Comparison of ENCODE assay signal across 22 cellular contexts in the genomic region with DNA sequence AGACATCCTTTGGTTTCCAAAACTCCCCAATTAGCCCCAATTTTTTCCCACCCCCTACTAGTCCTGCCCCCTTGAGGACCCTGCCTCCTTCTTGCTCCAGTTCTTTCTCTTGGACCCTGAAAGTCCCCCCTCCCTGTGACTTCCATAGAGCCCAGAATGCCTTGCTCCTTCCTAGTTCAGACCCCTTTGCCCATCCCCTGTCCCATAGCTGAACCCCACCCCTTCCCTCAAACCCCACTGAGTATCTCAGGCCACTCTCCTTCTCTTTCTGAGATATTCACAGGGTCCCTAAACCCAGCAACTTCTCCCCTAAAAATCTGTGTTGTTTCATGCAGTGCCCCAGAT. TPM values are rescaled to one million over a fixed set of nuclear protein-coding genes. Genes with fewer than 3 reads are reported as not detected.
A peak's percentile ranks its signal among the peaks of the same experiment; 100 is the strongest.
DNase-seq lines count a peak whose midpoint lies in the region; ATAC-seq and TF ChIP-seq lines count a peak whose summit lies in the region.
"Had no signal": no experiment of that assay in that cellular context is flagged by ENCODE, and none has a peak within 500 bp of the region (broad histone marks: within the 10 kb centered on the region; RNA-seq: fewer than 3 reads in every experiment).

No MANE protein-coding gene starts in this region.

- POLR2A ChIA-PET in activated B cell treated with CpG ODN at 0.5 μM for 24 hours (lab: Charles Lee): no interaction called here

- peak overlapping the region; percentile 72 for H3K4me3 Mint-ChIP-seq in activated T-cell treated with anti-CD3 and anti-CD28 coated beads, Interleukin-2, amount 50 U/mL, for 24 hours
- H3K4me3 Mint-ChIP-seq in activated B cell treated with CpG ODN at 0.5 μM for 24 hours: peak overlapping the region; percentile 83
- H3K4me3 Mint-ChIP-seq in endodermal cell: peak overlapping the region; percentile 66
- H3K4me3 Mint-ChIP-seq in stimulated activated effector memory CD8-positive, alpha-beta T cell treated with anti-CD3 and anti-CD28 coated beads, Interleukin-12 subunit alpha, Interleukin-12 subunit beta, amount 100 ng/mL, for 72 hours: peak overlapping the region; percentile 72

- H3K27ac ChIP-seq in endodermal cell (ENCODE audit: low read depth, low read length): no peak overlapping the region
- H3K27ac ChIP-seq: adrenal gland, prostate gland, upper lobe of right lung had no signal

- TF ChIP-seq CTCF in activated B cell treated with CpG ODN at 0.5 μM for 24 hours (IDR thresholded peaks at IDR 0.05) (no peak), endodermal cell (conservative IDR thresholded peaks at IDR 0.05) (no peak)

- H3K4me1 ChIP-seq in endodermal cell (ENCODE audit: control insufficient read depth, insufficient read depth, low read length): no peaks in the 10 kb centered on the region
- H3K4me1 ChIP-seq: adrenal gland, prostate gland, upper lobe of right lung had no signal

- H3K36me3 Mint-ChIP-seq in activated T-cell treated with anti-CD3 and anti-CD28 coated beads, Interleukin-2, amount 50 U/mL, for 24 hours (ENCODE audit: low read depth): peaks cover 5% of the 10 kb centered on the region
- peaks cover 4% of the 10 kb centered on the region for H3K36me3 Mint-ChIP-seq in activated B cell treated with CpG ODN at 0.5 μM for 24 hours (ENCODE audit: low read depth)
- H3K36me3 Mint-ChIP-seq in endodermal cell (ENCODE audit: low read depth): no peaks in the 10 kb centered on the region
- H3K36me3 Mint-ChIP-seq in stimulated activated effector memory CD8-positive, alpha-beta T cell treated with anti-CD3 and anti-CD28 coated beads, Interleukin-12 subunit alpha, Interleukin-12 subunit beta, amount 100 ng/mL, for 72 hours: peaks cover 18% of the 10 kb centered on the region

- H3K27me3 ChIP-seq in endodermal cell (ENCODE audit: control insufficient read depth, insufficient read depth, low read length, poor library complexity, severe bottlenecking): peaks cover 39% of the 10 kb centered on the region
- H3K27me3 ChIP-seq: adrenal gland, upper lobe of right lung had no signal

- H3K4me1 Mint-ChIP-seq in activated T-cell treated with anti-CD3 and anti-CD28 coated beads, Interleukin-2, amount 50 U/mL, for 24 hours (ENCODE audit: low read depth): peaks cover 25% of the 10 kb centered on the region
- H3K4me1 Mint-ChIP-seq in activated B cell treated with CpG ODN at 0.5 μM for 24 hours (peaks cover 13% of the 10 kb centered on the region), endodermal cell (no peaks in the 10 kb centered on the region)
- peaks cover 45% of the 10 kb centered on the region for H3K4me1 Mint-ChIP-seq in stimulated activated effector memory CD8-positive, alpha-beta T cell treated with anti-CD3 and anti-CD28 coated beads, Interleukin-12 subunit alpha, Interleukin-12 subunit beta, amount 100 ng/mL, for 72 hours

- no peaks in the 10 kb centered on the region for H3K36me3 ChIP-seq in endodermal cell (ENCODE audit: control insufficient read depth, insufficient read depth, low read length)
- H3K36me3 ChIP-seq: adrenal gland, prostate gland, upper lobe of right lung had no signal

- H3K27ac Mint-ChIP-seq in activated T-cell treated with anti-CD3 and anti-CD28 coated beads, Interleukin-2, amount 50 U/mL, for 24 hours: peak overlapping the region; percentile 80
- H3K27ac Mint-ChIP-seq in activated B cell treated with CpG ODN at 0.5 μM for 24 hours (no peak overlapping the region), endodermal cell (no peak overlapping the region)
- H3K27ac Mint-ChIP-seq in stimulated activated effector memory CD8-positive, alpha-beta T cell treated with anti-CD3 and anti-CD28 coated beads, Interleukin-12 subunit alpha, Interleukin-12 subunit beta, amount 100 ng/mL, for 72 hours: peak overlapping the region; percentile 67

- CTCF ChIA-PET in activated B cell treated with CpG ODN at 0.5 μM for 24 hours (lab: Charles Lee): no interaction called here

- H3K27me3 Mint-ChIP-seq in activated T-cell treated with anti-CD3 and anti-CD28 coated beads, Interleukin-2, amount 50 U/mL, for 24 hours: no peaks in the 10 kb centered on the region
- H3K27me3 Mint-ChIP-seq in activated B cell treated with CpG ODN at 0.5 μM for 24 hours (peaks cover 2% of the 10 kb centered on the region), endodermal cell (ENCODE audit: insufficient read depth) (peaks cover 65% of the 10 kb centered on the region)

- no peaks in the 10 kb centered on the region for H3K9me3 Mint-ChIP-seq in activated T-cell treated with anti-CD3 and anti-CD28 coated beads, Interleukin-2, amount 50 U/mL, for 24 hours
- H3K9me3 Mint-ChIP-seq in activated B cell treated with CpG ODN at 0.5 μM for 24 hours: no peaks in the 10 kb centered on the region
- H3K9me3 Mint-ChIP-seq in endodermal cell: no peaks in the 10 kb centered on the region
- H3K9me3 Mint-ChIP-seq in stimulated activated effector memory CD8-positive, alpha-beta T cell treated with anti-CD3 and anti-CD28 coated beads, Interleukin-12 subunit alpha, Interleukin-12 subunit beta, amount 100 ng/mL, for 72 hours: no peaks in the 10 kb centered on the region

- no peaks in the 10 kb centered on the region for H3K9me3 ChIP-seq in endodermal cell (ENCODE audit: control insufficient read depth, low read length)
- H3K9me3 ChIP-seq: adrenal gland, prostate gland, upper lobe of right lung had no signal

- DNase-seq in activated T-cell treated with anti-CD3 and anti-CD28 coated beads, Interleukin-2, amount 50 U/mL, for 24 hours: no peak
- DNase-seq in activated T-cell treated with anti-CD3 and anti-CD28 coated beads, Interleukin-2, amount 50 U/mL, for 48 hours: no peak
- DNase-seq in activated B cell treated with CpG ODN at 0.5 μM for 24 hours: no peak
- no peak for DNase-seq in endodermal cell
- DNase-seq in stimulated activated effector memory CD8-positive, alpha-beta T cell treated with anti-CD3 and anti-CD28 coated beads, Interleukin-12 subunit alpha, Interleukin-12 subunit beta, amount 100 ng/mL, for 72 hours (ENCODE audit: low spot score in 2 of 2): no peak
- no peak for DNase-seq in NCI-H187 (lab: John Stamatoyannopoulos, UW)
- no peak for DNase-seq in NCI-H2029 treated with DMSO at 0.1 percent for 48 hours (lab: John Stamatoyannopoulos, UW)
- DNase-seq: ACHN, adrenal gland, foreskin melanocyte, KG1, NCI-H1092, NCI-H526 treated with DMSO at 0.1 percent for 48 hours, PC-3, upper lobe of right lung had no signal

- intact Hi-C loops in activated B cell treated with CpG ODN at 0.5 μM for 24 hours (cut with micrococcal nuclease): no loop called here

- H3K4me3 ChIP-seq in endodermal cell (ENCODE audit: low read length): no peak overlapping the region
- H3K4me3 ChIP-seq: adrenal gland, GM12878, prostate gland, upper lobe of right lung had no signal

- no peak for ATAC-seq in activated B cell treated with CpG ODN at 0.5 μM for 24 hours (ENCODE audit: low read depth)
- ATAC-seq in stimulated activated effector memory CD8-positive, alpha-beta T cell treated with anti-CD3 and anti-CD28 coated beads, Interleukin-12 subunit alpha, Interleukin-12 subunit beta, amount 100 ng/mL, for 72 hours: no peak
- no peak for ATAC-seq in HG03571 (IDR thresholded peaks at IDR 0.05; ENCODE audit: unreplicated experiment)
- ATAC-seq: GM12878, PC-3 had no signal

- H3K9ac ChIP-seq in endodermal cell (ENCODE audit: extremely low read depth, low read length, poor library complexity, severe bottlenecking): no peak overlapping the region

RNA-seq across cellular contexts. Expression of gene LRFN1, which starts 1.1 kb away (rescaled TPM):
- total RNA-seq in activated B cell treated with CpG ODN at 0.5 μM for 24 hours (0.58 and 0.71 TPM in 2 replicates), endodermal cell (1 to 10 TPM; 1.5 to 4.0 TPM)
- polyA plus RNA-seq in endodermal cell (2013, experiment 1 of 2): 7.6 TPM
- 6.9 TPM for polyA plus RNA-seq in endodermal cell (2013, experiment 2 of 2)

RNA-seq across cellular contexts. Expression of gene GMFG, which starts 14.0 kb away (rescaled TPM):
- total RNA-seq in activated B cell treated with CpG ODN at 0.5 μM for 24 hours (149 and 168 TPM in 2 replicates), endodermal cell (not detected)
- 0.36 TPM for polyA plus RNA-seq in endodermal cell (2013, experiment 1 of 2)
- not detected for polyA plus RNA-seq in endodermal cell (2013, experiment 2 of 2)
- total RNA-seq: smooth muscle cell had no signal

RNA-seq across cellular contexts. Expression of gene SAMD4B, which starts 20.4 kb away (rescaled TPM):
- total RNA-seq in activated B cell treated with CpG ODN at 0.5 μM for 24 hours (53.0 and 60.7 TPM in 2 replicates), endodermal cell (100 to 1,000 TPM; 155 to 159 TPM)
- polyA plus RNA-seq in endodermal cell (2013, experiment 1 of 2): 136 TPM
- 120 TPM for polyA plus RNA-seq in endodermal cell (2013, experiment 2 of 2)

RNA-seq across cellular contexts. Expression of gene IFNL1, which starts 25.6 kb away (rescaled TPM):
- total RNA-seq in activated B cell treated with CpG ODN at 0.5 μM for 24 hours: not detected in 2 replicates
- total RNA-seq in endodermal cell: not detected
- polyA plus RNA-seq in endodermal cell (2013, experiment 1 of 2): not detected
- not detected for polyA plus RNA-seq in endodermal cell (2013, experiment 2 of 2)
- total RNA-seq: adrenal gland, cerebellum, GM12878, left lobe of liver, mucosa of gallbladder, PC-3, prostate gland, smooth muscle cell, upper lobe of right lung had no signal
- polyA plus RNA-seq: adrenal gland, GM12878, smooth muscle cell had no signal

RNA-seq across cellular contexts. Expression of gene IFNL2, which starts 53.6 kb away (rescaled TPM):
- total RNA-seq in activated B cell treated with CpG ODN at 0.5 μM for 24 hours (not detected in 2 replicates), endodermal cell (not detected)
- polyA plus RNA-seq in endodermal cell (2013, experiment 1 of 2): not detected
- not detected for polyA plus RNA-seq in endodermal cell (2013, experiment 2 of 2)
- total RNA-seq: adrenal gland, cerebellum, GM12878, left lobe of liver, mucosa of gallbladder, PC-3, prostate gland, smooth muscle cell, upper lobe of right lung had no signal
- polyA plus RNA-seq: adrenal gland, smooth muscle cell had no signal

Comparison
In these comparisons a context has a peak if more than half of its experiments do, and no peak if none do; other contexts are left out.
1. H3K27ac Mint-ChIP-seq: peak in activated T-cell treated with anti-CD3 and anti-CD28 coated beads, Interleukin-2, amount 50 U/mL, for 24 hours (single experiment) and stimulated activated effector memory CD8-positive, alpha-beta T cell treated with anti-CD3 and anti-CD28 coated beads, Interleukin-12 subunit alpha, Interleukin-12 subunit beta, amount 100 ng/mL, for 72 hours (single experiment); none in activated B cell treated with CpG ODN at 0.5 μM for 24 hours (single experiment) and endodermal cell (single experiment).
2. RNA of gene GMFG, which starts 14.0 kb away (total RNA-seq): 149 to 168 TPM in activated B cell treated with CpG ODN at 0.5 μM for 24 hours; not detected in endodermal cell; every median in the first group is over 100 times any median in the second.
3. Peak in every context shown above with its lines, with median percentiles within 50 percentile points of each other: H3K4me3 Mint-ChIP-seq.